1 cellular context compared by ENCODE assay signal in the genomic region with DNA sequence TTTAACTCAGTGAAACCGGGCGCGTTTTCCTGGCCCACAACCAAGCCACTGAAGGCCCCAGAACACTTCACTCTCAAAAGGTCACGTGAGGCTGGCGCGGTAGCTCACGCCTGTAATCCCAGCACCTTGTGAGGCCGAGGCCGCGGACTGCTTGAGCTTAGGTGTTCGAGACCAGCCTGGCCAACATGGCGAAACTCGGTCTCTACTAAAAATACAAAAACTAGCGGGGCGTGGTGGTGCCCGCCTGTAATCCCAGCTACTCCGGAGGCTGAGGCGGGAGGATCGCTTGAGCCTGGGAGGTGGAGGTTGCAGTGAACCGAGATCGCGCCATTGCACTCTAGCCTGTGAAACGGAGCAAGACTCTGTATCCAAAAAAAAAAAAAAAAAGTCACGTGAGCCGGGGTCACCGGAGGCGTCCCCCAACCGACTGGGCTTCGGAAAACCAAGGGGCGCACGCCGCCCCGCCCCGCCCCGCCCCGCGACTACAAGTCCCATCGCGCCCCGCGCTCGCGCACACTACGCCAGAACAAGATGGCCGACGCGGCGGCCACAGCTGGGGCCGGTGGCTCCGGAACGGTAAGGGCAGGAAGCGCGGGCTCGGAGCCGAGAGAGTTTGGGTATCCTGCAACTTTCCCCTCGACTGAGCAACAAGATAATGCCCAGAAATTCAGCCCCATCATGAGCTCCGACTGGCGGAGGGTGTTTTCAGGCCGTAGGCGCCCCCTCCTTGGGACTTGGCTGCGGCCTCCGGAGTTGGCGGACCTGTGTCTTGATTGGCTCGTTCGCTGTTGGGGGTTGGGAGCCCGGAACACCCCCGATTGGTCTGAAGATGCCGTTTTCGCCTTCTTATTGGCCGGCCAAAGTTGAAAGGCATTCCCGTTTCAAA.
TF ChIP-seq lines count a peak whose summit lies in the region.

A gene with protein sequence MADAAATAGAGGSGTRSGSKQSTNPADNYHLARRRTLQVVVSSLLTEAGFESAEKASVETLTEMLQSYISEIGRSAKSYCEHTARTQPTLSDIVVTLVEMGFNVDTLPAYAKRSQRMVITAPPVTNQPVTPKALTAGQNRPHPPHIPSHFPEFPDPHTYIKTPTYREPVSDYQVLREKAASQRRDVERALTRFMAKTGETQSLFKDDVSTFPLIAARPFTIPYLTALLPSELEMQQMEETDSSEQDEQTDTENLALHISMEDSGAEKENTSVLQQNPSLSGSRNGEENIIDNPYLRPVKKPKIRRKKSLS (plus strand): TSS at position 514 of the 886 bp plus-strand sequence. CDS start 18 bp downstream, at position 532.

TF ChIP-seq in GM23338, 12 proteins besides CTCF, POLR2A, EP300 and RAD21:
- TF ChIP-seq NANOG (IDR thresholded peaks at IDR 0.05; ENCODE audit: borderline replicate concordance) (no peak), STAT1 (IDR thresholded peaks at IDR 0.05; ENCODE audit: unreplicated experiment) (no peak), POLR2AphosphoS5 (IDR thresholded peaks at IDR 0.05; ENCODE audit: low read depth) (peak; percentile 89), ETS1 (IDR thresholded peaks at IDR 0.05) (peak; percentile 88), CREB1 (CRISPR knock-in tag; IDR thresholded peaks at IDR 0.05; ENCODE audit: low read depth) (peak; percentile 77)
